15 cellular contexts compared by ENCODE assay signal in genomic region chr1:92367496-92367895, GRCh38.
DNase-seq lines count a peak whose midpoint lies in the region; ATAC-seq and TF ChIP-seq lines count a peak whose summit lies in the region.
"Had no signal": no experiment of that assay in that cellular context is flagged by ENCODE, and none has a peak within 500 bp of the region (broad histone marks: within the 10 kb centered on the region; RNA-seq: fewer than 3 reads in every experiment).

No MANE protein-coding gene starts in this region.

- peaks cover 0 to 45% (median 26%) of the 10 kb centered on the region in 5 donors for H3K36me3 Mint-ChIP-seq in naive thymus-derived CD4-positive, alpha-beta T cell

- BruUV-seq in PC-3 (replicated peaks; lab: Mats Ljungman, UMichigan) = no TSS peak

- intact Hi-C loops in naive thymus-derived CD4-positive, alpha-beta T cell (cut with micrococcal nuclease) = loop anchor here in 1 of 2 donors (5.0 kb wide), 2 partner anchors 50 to 110 kb away; no protein-coding TSS in a partner anchor
- intact Hi-C loops in PC-3 (cut with micrococcal nuclease) = no loop called here

- H3K4me3 ChIP-seq in MM.1S (ENCODE audit: low read length) = no peak overlapping the region
- H3K4me3 ChIP-seq in naive thymus-derived CD4-positive, alpha-beta T cell (ENCODE audit: low read length) = no peak overlapping the region
- no peak overlapping the region for H3K4me3 ChIP-seq in PC-3 (ENCODE audit: low read length)

- peak overlapping the region in 5 of 9 donors; percentile 4 to 53 (median 9) for H3K27ac Mint-ChIP-seq in naive thymus-derived CD4-positive, alpha-beta T cell
- H3K27ac Mint-ChIP-seq: CD14-positive monocyte had no signal

- H3K4me2 ChIP-seq in MM.1S (ENCODE audit: low read depth, low read length) (no peak overlapping the region), PC-3 (ENCODE audit: low read length) (no peak overlapping the region)

- ATAC-seq in GM18867 (IDR thresholded peaks at IDR 0.05; ENCODE audit: unreplicated experiment) (peak; percentile 56), GM21526 (IDR thresholded peaks at IDR 0.05; ENCODE audit: low FRiP score, unreplicated experiment) (peak; percentile 53), PC-3 (no peak)
- ATAC-seq in naive thymus-derived CD4-positive, alpha-beta T cell = peak; percentile 57

- H3K9me3 ChIP-seq in MM.1S (replicated peaks; ENCODE audit: insufficient read depth, low read length) = no peaks in the 10 kb centered on the region
- no peaks in the 10 kb centered on the region for H3K9me3 ChIP-seq in naive thymus-derived CD4-positive, alpha-beta T cell (ENCODE audit: control insufficient read depth in 2 of 3, low read length in 3 of 3)
- no peaks in the 10 kb centered on the region for H3K9me3 ChIP-seq in PC-3 (ENCODE audit: low read length)

- H3K27ac ChIP-seq in MM.1S (ENCODE audit: low read length) (no peak overlapping the region), PC-3 (ENCODE audit: low read length) (no peak overlapping the region)
- no peak overlapping the region for H3K27ac ChIP-seq in naive thymus-derived CD4-positive, alpha-beta T cell (ENCODE audit: low read depth, low read length)
- H3K27ac ChIP-seq: brain microvascular endothelial cell had no signal

- H3K4me1 Mint-ChIP-seq in naive thymus-derived CD4-positive, alpha-beta T cell = peaks cover 18 to 57% (median 50%) of the 10 kb centered on the region in 7 donors
- H3K4me1 Mint-ChIP-seq: CD14-positive monocyte had no signal

- H3K27me3 ChIP-seq in MM.1S (replicated peaks; ENCODE audit: insufficient read depth, low read length) (no peaks in the 10 kb centered on the region), PC-3 (ENCODE audit: low read length) (no peaks in the 10 kb centered on the region)
- H3K27me3 ChIP-seq in naive thymus-derived CD4-positive, alpha-beta T cell (ENCODE audit: control insufficient read depth in 2 of 2, insufficient read depth in 2 of 2, low read length in 2 of 2) = no peaks in the 10 kb centered on the region
- H3K27me3 ChIP-seq: brain microvascular endothelial cell had no signal

- DNase-seq in MM.1S (peak; percentile 7), COLO668 (lab: John Stamatoyannopoulos, UW; ENCODE audit: unreplicated experiment) (no peak), PC-3 (no peak)
- DNase-seq in naive thymus-derived CD4-positive, alpha-beta T cell = peak in 2 of 9 donors; percentile 4 to 13
- no peak for DNase-seq in stimulated activated CD4-positive, alpha-beta T cell treated with anti-CD3 and anti-CD28 coated beads, Interleukin-12 subunit alpha, Interleukin-12 subunit beta, amount 100 ng/mL, for 4 hours
- DNase-seq: activated CD4-positive, CD25-positive, alpha-beta regulatory T cell treated with anti-CD3 and anti-CD28 coated beads, Interleukin-2, amount 50 U/mL, for 72 hours; activated gamma-delta T cell treated with Interleukin-2 at 50 U/mL for 16 hours; brain microvascular endothelial cell; effector CD4-positive, alpha-beta T cell; H7; NCI-H1048; NCI-H226 had no signal

- POLR2A ChIA-PET in naive thymus-derived CD4-positive, alpha-beta T cell (lab: Charles Lee) = no interaction called here
- POLR2A ChIA-PET in PC-3 (lab: Charles Lee; ENCODE audit: unreplicated experiment) = no interaction called here

- no peaks in the 10 kb centered on the region for H3K27me3 Mint-ChIP-seq in naive thymus-derived CD4-positive, alpha-beta T cell

- H4K20me1 ChIP-seq in MM.1S (ENCODE audit: insufficient read depth, low read length) = no peaks in the 10 kb centered on the region
- H4K20me1 ChIP-seq in PC-3 (ENCODE audit: low read length) = no peaks in the 10 kb centered on the region

- peak overlapping the region in 5 of 10 donors; percentile 2 to 18 (median 14) for H3K4me3 Mint-ChIP-seq in naive thymus-derived CD4-positive, alpha-beta T cell
- H3K4me3 Mint-ChIP-seq: CD14-positive monocyte had no signal

- no peak for TF ChIP-seq CTCF in MM.1S (IDR thresholded peaks at IDR 0.05; ENCODE audit: low read length)
- TF ChIP-seq CTCF in PC-3 (conservative IDR thresholded peaks at IDR 0.05; ENCODE audit: low read depth, low read length) = no peak

- H3F3A ChIP-seq in MM.1S (ENCODE audit: insufficient read depth, low read length) (no peaks in the 10 kb centered on the region), PC-3 (ENCODE audit: low read length, unreplicated experiment) (no peaks in the 10 kb centered on the region)

- H3K79me2 ChIP-seq in MM.1S (ENCODE audit: low read length) (no peaks in the 10 kb centered on the region), PC-3 (ENCODE audit: low read length) (no peaks in the 10 kb centered on the region)

- H2AFZ ChIP-seq in MM.1S (ENCODE audit: low read length) (no peak overlapping the region), PC-3 (ENCODE audit: low read length) (no peak overlapping the region)

- H3K4me1 ChIP-seq in MM.1S (ENCODE audit: low read length) (no peaks in the 10 kb centered on the region), PC-3 (ENCODE audit: insufficient read depth, low read length) (no peaks in the 10 kb centered on the region)
- peaks cover 5 to 33% of the 10 kb centered on the region in 2 donors for H3K4me1 ChIP-seq in naive thymus-derived CD4-positive, alpha-beta T cell (ENCODE audit: control insufficient read depth in 2 of 2, insufficient read depth in 2 of 2, low read length in 2 of 2)

- H3K9me3 Mint-ChIP-seq in naive thymus-derived CD4-positive, alpha-beta T cell = peaks cover 0 to 1% (median 0%) of the 10 kb centered on the region in 11 donors
- H3K9me3 Mint-ChIP-seq: CD14-positive monocyte had no signal

- no peak overlapping the region for H3K9ac ChIP-seq in MM.1S (ENCODE audit: low read length)
- no peak overlapping the region for H3K9ac ChIP-seq in PC-3 (ENCODE audit: low read length)

- no peaks in the 10 kb centered on the region for H3K36me3 ChIP-seq in MM.1S (replicated peaks; ENCODE audit: insufficient read depth, low read length)
- no peaks in the 10 kb centered on the region for H3K36me3 ChIP-seq in naive thymus-derived CD4-positive, alpha-beta T cell (ENCODE audit: control insufficient read depth in 2 of 3, insufficient read depth in 3 of 3, low read length in 3 of 3)
- H3K36me3 ChIP-seq in PC-3 (ENCODE audit: low read depth, low read length) = no peaks in the 10 kb centered on the region
- H3K36me3 ChIP-seq: brain microvascular endothelial cell had no signal

- H3K9me2 ChIP-seq in MM.1S (replicated peaks; ENCODE audit: insufficient read depth, low read length) = no peaks in the 10 kb centered on the region
- H3K9me2 ChIP-seq in PC-3 (replicated peaks; ENCODE audit: low read length) = no peaks in the 10 kb centered on the region

- CTCF ChIA-PET in naive thymus-derived CD4-positive, alpha-beta T cell (lab: Charles Lee) = no interaction called here
- CTCF ChIA-PET in PC-3 (lab: Charles Lee) = no interaction called here
